8 cellular contexts compared by ENCODE assay signal in genomic region chr11:69640995-69641581, GRCh38. TPM values are rescaled to one million over a fixed set of nuclear protein-coding genes. Genes with fewer than 3 reads are reported as not detected.
DNase-seq lines count a peak whose midpoint lies in the region; ATAC-seq and TF ChIP-seq lines count a peak whose summit lies in the region.

Gene CCND1, plus strand, starts transcription at chr11:69641156. Its CDS starts 158 bp downstream, at chr11:69641314.

- H2AFZ ChIP-seq in PC-9 (peak within 1 kb of the TSS; percentile 76), trophoblast cell (ENCODE audit: insufficient read depth, low read length, poor library complexity) (peak within 1 kb of the TSS; percentile 54)

- no peak within 1 kb of the TSS for H3K23ac ChIP-seq in trophoblast cell (ENCODE audit: low read length)

- peak within 1 kb of the TSS; percentile 77 for H3K9ac ChIP-seq in trophoblast cell (ENCODE audit: low read length)

- H3K4me1 ChIP-seq in PC-9 (replicated peaks; ENCODE audit: insufficient read depth) (peaks cover 37% of the 10 kb centered on the region), ascending aorta (peaks cover 14 to 52% of the 10 kb centered on the region in 2 donors), right atrium auricular region (peaks cover 0 to 75% of the 10 kb centered on the region in 2 donors), trophoblast cell (ENCODE audit: control insufficient read depth in 1 of 2, insufficient read depth in 2 of 2, low read length in 2 of 2) (peaks cover 23 to 28% of the 10 kb centered on the region in 2 experiments)

- H4K12ac ChIP-seq in trophoblast cell (ENCODE audit: low read depth, low read length): peak within 1 kb of the TSS; percentile 43

- H3K36me3 ChIP-seq in BJ (ENCODE audit: control insufficient read depth, insufficient read depth, low read length) (peaks cover 23% of the 10 kb centered on the region), H7 (replicated peaks; ENCODE audit: control insufficient read depth, insufficient read depth, low read length) (peaks cover 10% of the 10 kb centered on the region), PC-9 (ENCODE audit: low read depth) (peaks cover 29% of the 10 kb centered on the region), ascending aorta (peaks cover 0 to 4% of the 10 kb centered on the region in 2 donors), right atrium auricular region (peaks cover 9% of the 10 kb centered on the region), trophoblast cell (ENCODE audit: control insufficient read depth in 1 of 2, insufficient read depth in 2 of 2, low read length in 2 of 2) (peaks cover 13 to 14% of the 10 kb centered on the region in 2 experiments)

- DNase-seq in BJ (ENCODE audit: low read depth): peak; percentile 51
- peak; percentile 95 for DNase-seq in H7
- DNase-seq in PC-9: peak; percentile 82 to 83
- peak in 1 of 2 donors; percentile 83 for DNase-seq in ascending aorta (ENCODE audit: low spot score in 2 of 2)
- DNase-seq in right atrium auricular region (ENCODE audit: low spot score): peak; percentile 73
- peak; percentile 32 to 67 for DNase-seq in trophoblast cell

- H3K4me2 ChIP-seq in PC-9 (peak within 1 kb of the TSS; percentile 86), trophoblast cell (ENCODE audit: low read length) (peak within 1 kb of the TSS; percentile 83)

- H3K27ac ChIP-seq in PC-9: peak within 1 kb of the TSS; percentile 93
- peak within 1 kb of the TSS; percentile 77 to 84 for H3K27ac ChIP-seq in ascending aorta
- peak within 1 kb of the TSS; percentile 94 to 97 for H3K27ac ChIP-seq in right atrium auricular region
- no peak within 1 kb of the TSS for H3K27ac ChIP-seq in trophoblast cell (ENCODE audit: low read depth, low read length)

- H2BK120ac ChIP-seq in trophoblast cell (ENCODE audit: insufficient read depth, low read length, poor library complexity): peak within 1 kb of the TSS; percentile 69

- no peak for ATAC-seq in GM21576 (IDR thresholded peaks at IDR 0.05; ENCODE audit: unreplicated experiment)
- ATAC-seq in GM18868 (IDR thresholded peaks at IDR 0.05; ENCODE audit: unreplicated experiment): no peak

- H2AK5ac ChIP-seq in trophoblast cell (ENCODE audit: low read length): peak within 1 kb of the TSS; percentile 69

- no peaks in the 10 kb centered on the region for H3K9me2 ChIP-seq in PC-9 (ENCODE audit: insufficient read depth)

- peak within 1 kb of the TSS; percentile 29 for H2BK5ac ChIP-seq in trophoblast cell (ENCODE audit: low read depth, low read length, poor library complexity)

- CTCF ChIA-PET in BJ (lab: Yijun Ruan, JAX) (interaction anchor here (0.7 to 7.0 kb wide), 6 partner anchors 335 to 633 kb away, joined by 3 to 82 read pairs (median 16); partner anchors contain the start of gene MYEOV), PC-9 (lab: Charles Lee) (interaction anchor here (0.6 kb wide), 1 partner anchor 347 kb away, joined by 3 read pairs; no protein-coding TSS in a partner anchor)

- peak; percentile 51 for TF ChIP-seq CTCF in BJ (IDR thresholded peaks at IDR 0.05; ENCODE audit: insufficient read depth, low read depth, low read length)
- TF ChIP-seq CTCF in PC-9 (conservative IDR thresholded peaks at IDR 0.05): peak; percentile 37
- TF ChIP-seq CTCF in ascending aorta (IDR thresholded peaks at IDR 0.05): peak in 2 of 3 experiments; percentile 17 to 28
- TF ChIP-seq CTCF in right atrium auricular region (IDR thresholded peaks at IDR 0.05): peak in 1 of 2 donors; percentile 35

- no CpG with 5 or more reads among the region's 49 CpGs for WGBS in trophoblast cell (ENCODE audit: extremely low coverage, insufficient coverage, insufficient read length)

- H3K79me1 ChIP-seq in trophoblast cell (ENCODE audit: low read length): peaks cover 35% of the 10 kb centered on the region

- POLR2A ChIA-PET in BJ (lab: Charles Lee): no interaction called here
- POLR2A ChIA-PET in PC-9 (lab: Charles Lee; ENCODE audit: unreplicated experiment): no interaction called here

- peak within 1 kb of the TSS; percentile 58 for H4K91ac ChIP-seq in trophoblast cell (ENCODE audit: low read depth, low read length)

- H2BK12ac ChIP-seq in trophoblast cell (ENCODE audit: low read length): peak within 1 kb of the TSS; percentile 50

- H3K9me3 ChIP-seq in PC-9 (ENCODE audit: insufficient read depth, low read depth): no peaks in the 10 kb centered on the region
- no peaks in the 10 kb centered on the region for H3K9me3 ChIP-seq in ascending aorta
- no peaks in the 10 kb centered on the region for H3K9me3 ChIP-seq in right atrium auricular region
- H3K9me3 ChIP-seq in trophoblast cell (ENCODE audit: insufficient read depth, low read depth, low read length): peaks cover 1% of the 10 kb centered on the region

- H3K27me3 ChIP-seq in BJ (ENCODE audit: control insufficient read depth, insufficient read depth, low read length) (no peaks in the 10 kb centered on the region), H7 (ENCODE audit: control insufficient read depth, insufficient read depth, low read length) (peaks cover 19% of the 10 kb centered on the region), PC-9 (ENCODE audit: insufficient read depth, low read depth) (no peaks in the 10 kb centered on the region), ascending aorta (no peaks in the 10 kb centered on the region), right atrium auricular region (no peaks in the 10 kb centered on the region), trophoblast cell (ENCODE audit: insufficient read depth, low read length) (peaks cover 27% of the 10 kb centered on the region)

- H4K8ac ChIP-seq in trophoblast cell (ENCODE audit: low read depth, low read length): peak within 1 kb of the TSS; percentile 55

- H3K14ac ChIP-seq in trophoblast cell (ENCODE audit: low read length): peak within 1 kb of the TSS; percentile 35

- intact Hi-C loops in PC-9 (cut with micrococcal nuclease; ENCODE audit: unreplicated experiment) (loop anchor here (1.0 kb wide), 2 partner anchors 264 to 340 kb away; no protein-coding TSS in a partner anchor), ascending aorta (cut with DNase I) (loop anchor here (5.0 kb wide), 2 partner anchors 224 to 799 kb away; partner anchors contain the start of gene CPT1A)

- H3K4me3 ChIP-seq in BJ (ENCODE audit: low read depth, low read length): peak within 1 kb of the TSS; percentile 87
- H3K4me3 ChIP-seq in H7 (ENCODE audit: insufficient read depth, low read depth, low read length): peak within 1 kb of the TSS; percentile 99
- peak within 1 kb of the TSS; percentile 99 for H3K4me3 ChIP-seq in PC-9
- H3K4me3 ChIP-seq in ascending aorta: peak within 1 kb of the TSS; percentile 88
- peak within 1 kb of the TSS; percentile 79 to 80 for H3K4me3 ChIP-seq in right atrium auricular region
- H3K4me3 ChIP-seq in trophoblast cell (ENCODE audit: low read depth, low read length): peak within 1 kb of the TSS; percentile 86

- peak within 1 kb of the TSS; percentile 34 for H3K4ac ChIP-seq in trophoblast cell (ENCODE audit: low read depth, low read length)

- peaks cover 47% of the 10 kb centered on the region for H3F3A ChIP-seq in PC-9 (ENCODE audit: insufficient read depth, low read depth)

- H3K18ac ChIP-seq in trophoblast cell (ENCODE audit: low read length): peak within 1 kb of the TSS; percentile 55

- peaks cover 74% of the 10 kb centered on the region for H3K79me2 ChIP-seq in PC-9 (ENCODE audit: low read depth)
- H3K79me2 ChIP-seq in trophoblast cell (ENCODE audit: control insufficient read depth, insufficient read depth, low read length, poor library complexity): peaks cover 6% of the 10 kb centered on the region

- peaks cover 27% of the 10 kb centered on the region for H4K20me1 ChIP-seq in PC-9 (ENCODE audit: insufficient read depth)

- TSS peak; percentile 65 for BruUV-seq in PC-9 (replicated peaks; lab: Mats Ljungman, UMichigan)

RNA-seq across cellular contexts. Expression of gene CCND1, which starts in this region (rescaled TPM):
- 186 and 307 TPM in 2 replicates for polyA plus RNA-seq in BJ (2011; rRNA removed)
- 448 and 688 TPM in 2 replicates for polyA minus RNA-seq in BJ (2011; rRNA and poly(A)+ RNA removed)
- total RNA-seq in H7 (2014; rRNA removed; shearing (Covaris generic)): 220 and 292 TPM in 2 replicates
- 346 and 586 TPM in 2 replicates for total RNA-seq in PC-9 (2021)
- 90.6 TPM for total RNA-seq in ascending aorta
- total RNA-seq in right atrium auricular region: 100 to 1,000 TPM in 1 of 2 donors, 10 to 100 TPM in 1; 91.8 to 101 TPM
- polyA plus RNA-seq in trophoblast cell (2013): 14.3 and 16.7 TPM in 2 replicates
